ENCODE assay signal across 10 cellular contexts in genomic region chr16:1407749-1408148, GRCh38. TPM values are rescaled to one million over a fixed set of nuclear protein-coding genes. Genes with fewer than 3 reads are reported as not detected.
DNase-seq lines count a peak whose midpoint lies in the region; ATAC-seq and TF ChIP-seq lines count a peak whose summit lies in the region.
"Had no signal": no experiment of that assay in that cellular context is flagged by ENCODE, and none has a peak within 500 bp of the region (broad histone marks: within the 10 kb centered on the region; RNA-seq: fewer than 3 reads in every experiment).

No MANE protein-coding gene starts in this region.

- H4K8ac ChIP-seq in neuronal stem cell (ENCODE audit: low read depth, low read length), result no peak overlapping the region

- no CpG with 5 or more reads among the region's 10 CpGs for WGBS in neuronal stem cell (ENCODE audit: extremely low coverage in 2 of 2, insufficient read length in 2 of 2, insufficient replicate concordance in 1 of 2), 2 donors

- CTCF ChIA-PET in CD8-positive, alpha-beta memory T cell (lab: Charles Lee), result interaction anchor here (1.2 to 1.5 kb wide), 2 partner anchors 43 to 44 kb away, joined by 3 read pairs; no protein-coding TSS in a partner anchor

- H4K91ac ChIP-seq in neuronal stem cell (ENCODE audit: low read depth, low read length, poor library complexity), result peak overlapping the region; percentile 72

- H3K4me1 ChIP-seq in CD8-positive, alpha-beta memory T cell (ENCODE audit: insufficient read depth, low read length), result peaks cover 14% of the 10 kb centered on the region
- peaks cover 5% of the 10 kb centered on the region in 2 donors for H3K4me1 ChIP-seq in neuronal stem cell (ENCODE audit: control insufficient read depth in 2 of 2, insufficient read depth in 1 of 2, low read depth in 1 of 2, low read length in 2 of 2)

- no peaks in the 10 kb centered on the region for H3K9me3 ChIP-seq in CD8-positive, alpha-beta memory T cell (ENCODE audit: low read length)
- H3K9me3 ChIP-seq in neuronal stem cell (replicated peaks in 1 of 2; ENCODE audit: control insufficient read depth in 2 of 2, insufficient read depth in 1 of 2, low read depth in 1 of 2, low read length in 2 of 2), result peaks cover 0 to 2% of the 10 kb centered on the region in 2 donors

- peak overlapping the region; percentile 41 to 87 (median 71) for H3K4me3 Mint-ChIP-seq in CD8-positive, alpha-beta memory T cell

- H3K4me3 ChIP-seq in CD8-positive, alpha-beta memory T cell (ENCODE audit: low read length), result no peak overlapping the region
- H3K4me3 ChIP-seq in dorsolateral prefrontal cortex (peak overlapping the region in 58 of 59 donors; percentile 18 to 89 (median 68)), neuronal stem cell (ENCODE audit: low read length in 2 of 2) (peak overlapping the region; percentile 15 to 46)

- H2AFZ ChIP-seq in neuronal stem cell (ENCODE audit: low read length), result peak overlapping the region; percentile 31

- H3K4ac ChIP-seq in neuronal stem cell (ENCODE audit: low read length), result peak overlapping the region; percentile 53

- H3K27ac Mint-ChIP-seq in CD8-positive, alpha-beta memory T cell, result peak overlapping the region in 4 of 8 donors; percentile 14 to 90 (median 48)

- peak overlapping the region; percentile 89 for H3K18ac ChIP-seq in neuronal stem cell (ENCODE audit: low read length)

- H3K23ac ChIP-seq in neuronal stem cell (ENCODE audit: low read depth, low read length, poor library complexity), result no peak overlapping the region

- ATAC-seq in HG03442 (IDR thresholded peaks at IDR 0.05; ENCODE audit: unreplicated experiment), result peak; percentile 9
- ATAC-seq in GM21526 (IDR thresholded peaks at IDR 0.05; ENCODE audit: low FRiP score, unreplicated experiment), result no peak
- no peak for ATAC-seq in HG02610 (IDR thresholded peaks at IDR 0.05; ENCODE audit: unreplicated experiment)
- no peak for ATAC-seq in GM18520 (IDR thresholded peaks at IDR 0.05; ENCODE audit: unreplicated experiment)

- H2AK5ac ChIP-seq in neuronal stem cell (ENCODE audit: low read depth, low read length), result peak overlapping the region; percentile 92

- H3K9ac ChIP-seq in neuronal stem cell (ENCODE audit: low read depth, low read length, poor library complexity), result no peak overlapping the region

- no peak overlapping the region for H2BK5ac ChIP-seq in neuronal stem cell (ENCODE audit: low read length)

- H3K27ac ChIP-seq in CD8-positive, alpha-beta memory T cell (ENCODE audit: low read depth, low read length), result no peak overlapping the region
- peak overlapping the region in 50 of 59 donors; percentile 6 to 91 (median 73) for H3K27ac ChIP-seq in dorsolateral prefrontal cortex
- peak overlapping the region; percentile 79 for H3K27ac ChIP-seq in neuronal stem cell (replicated peaks; ENCODE audit: low read length)

- H3K4me2 ChIP-seq in neuronal stem cell (ENCODE audit: insufficient read depth, low read length, poor library complexity, severe bottlenecking), result peak overlapping the region; percentile 100

- H3K9me3 Mint-ChIP-seq in CD8-positive, alpha-beta memory T cell, result no peaks in the 10 kb centered on the region

- H3K27me3 ChIP-seq in CD8-positive, alpha-beta memory T cell (ENCODE audit: insufficient read depth, low read length, poor library complexity, severe bottlenecking), result no peaks in the 10 kb centered on the region
- H3K27me3 ChIP-seq in dorsolateral prefrontal cortex, result no peaks in the 10 kb centered on the region
- H3K27me3 ChIP-seq in neuronal stem cell (ENCODE audit: control insufficient read depth in 3 of 3, insufficient read depth in 3 of 3, low read depth in 1 of 3, low read length in 3 of 3), result no peaks in the 10 kb centered on the region

- peaks cover 0 to 55% (median 4%) of the 10 kb centered on the region in 3 donors for H3K36me3 Mint-ChIP-seq in CD8-positive, alpha-beta memory T cell

- H3K79me1 ChIP-seq in neuronal stem cell (ENCODE audit: low read depth, low read length), result peaks cover 23% of the 10 kb centered on the region

- H3K14ac ChIP-seq in neuronal stem cell (ENCODE audit: low read length), result no peak overlapping the region

- H2BK15ac ChIP-seq in neuronal stem cell (ENCODE audit: low read length), result peak overlapping the region; percentile 75

- peaks cover 7% of the 10 kb centered on the region for H3K36me3 ChIP-seq in CD8-positive, alpha-beta memory T cell (ENCODE audit: insufficient read depth, low read length)
- peaks cover 13 to 19% of the 10 kb centered on the region in 2 donors for H3K36me3 ChIP-seq in neuronal stem cell (replicated peaks in 1 of 2; ENCODE audit: control insufficient read depth in 2 of 2, insufficient read depth in 2 of 2, low read length in 2 of 2)

- H3K4me1 Mint-ChIP-seq in CD8-positive, alpha-beta memory T cell, result peaks cover 16 to 54% (median 23%) of the 10 kb centered on the region in 3 donors

- DNase-seq in CD8-positive, alpha-beta memory T cell, result no peak
- DNase-seq in dorsolateral prefrontal cortex (peak in 2 of 10 donors; percentile 44 to 49), neuronal stem cell (ENCODE audit: low spot score) (no peak), NCI-H146 (lab: John Stamatoyannopoulos, UW) (no peak)

- POLR2A ChIA-PET in CD8-positive, alpha-beta memory T cell (lab: Charles Lee), result interaction anchor here (0.5 to 1.4 kb wide), 7 partner anchors 13 to 557 kb away, joined by 3 to 4 read pairs (median 3); partner anchors contain the start of genes RPS2 and UQCC4

- H3K27me3 Mint-ChIP-seq in CD8-positive, alpha-beta memory T cell, result no peaks in the 10 kb centered on the region

- no peak for TF ChIP-seq CTCF in dorsolateral prefrontal cortex (IDR thresholded peaks at IDR 0.05 in 54 of 56, conservative IDR thresholded peaks at IDR 0.05 in 2 of 56; ENCODE audit: low read depth in 1 of 56, partially characterized antibody in 56 of 56)

- H2BK120ac ChIP-seq in neuronal stem cell (ENCODE audit: low read depth, low read length), result no peak overlapping the region

- intact Hi-C loops in dorsolateral prefrontal cortex (cut with DNase I), result loop anchor here (5.0 kb wide), 2 partner anchors 95 to 205 kb away; partner anchors contain the start of genes CRAMP1 (in 1 of the 2) and IFT140 (in 1 of the 2)

- peak overlapping the region; percentile 58 for H2BK12ac ChIP-seq in neuronal stem cell (ENCODE audit: low read length)

RNA-seq across cellular contexts. Expression of gene UNKL, which starts 6.8 kb away (rescaled TPM):
- total RNA-seq in CD8-positive, alpha-beta memory T cell, result 10 to 100 TPM; 32.9 to 38.0 TPM
- 8.1 TPM for polyA plus RNA-seq in CD8-positive, alpha-beta memory T cell
- 10 to 100 TPM; 25.4 to 69.9 (median 43.8) TPM for total RNA-seq in dorsolateral prefrontal cortex
- polyA plus RNA-seq in neuronal stem cell (2013, experiment 1 of 2), result 14.1 TPM
- 14.2 TPM for polyA plus RNA-seq in neuronal stem cell (2013, experiment 2 of 2)

RNA-seq across cellular contexts. Expression of gene UQCC4, which starts 12.8 kb away (rescaled TPM):
- 10 to 100 TPM; 27.0 to 27.2 TPM for total RNA-seq in CD8-positive, alpha-beta memory T cell
- 33.7 TPM for polyA plus RNA-seq in CD8-positive, alpha-beta memory T cell
- total RNA-seq in dorsolateral prefrontal cortex, result 10 to 100 TPM in 99 of 120 experiments, 1 to 10 TPM in 21; 6.3 to 19.7 (median 12.3) TPM
- polyA plus RNA-seq in neuronal stem cell (2013, experiment 1 of 2), result 15.5 TPM
- polyA plus RNA-seq in neuronal stem cell (2013, experiment 2 of 2), result 14.7 TPM

RNA-seq across cellular contexts. Expression of gene PERCC1, which starts 23.1 kb away (rescaled TPM):
- total RNA-seq in CD8-positive, alpha-beta memory T cell, result under 1 TPM; 0.33 to 0.48 TPM
- not detected for polyA plus RNA-seq in CD8-positive, alpha-beta memory T cell
- under 1 TPM in 2 of 120 experiments, not detected in 118; 0.58 to 0.76 TPM for total RNA-seq in dorsolateral prefrontal cortex
- polyA plus RNA-seq in neuronal stem cell (2013, experiment 1 of 2), result not detected
- not detected for polyA plus RNA-seq in neuronal stem cell (2013, experiment 2 of 2)
- total RNA-seq: HT1080, lung microvascular endothelial cell had no signal

RNA-seq across cellular contexts. Expression of gene CCDC154, which starts 36.6 kb away (rescaled TPM):
- 1 to 10 TPM; 2.3 to 2.8 TPM for total RNA-seq in CD8-positive, alpha-beta memory T cell
- polyA plus RNA-seq in CD8-positive, alpha-beta memory T cell, result not detected
- 10 to 100 TPM in 7 of 120 experiments, 1 to 10 TPM in 113; 1.0 to 15.2 (median 5.1) TPM for total RNA-seq in dorsolateral prefrontal cortex
- 0.86 TPM for polyA plus RNA-seq in neuronal stem cell (2013, experiment 1 of 2)
- 1.2 TPM for polyA plus RNA-seq in neuronal stem cell (2013, experiment 2 of 2)

RNA-seq across cellular contexts. Expression of gene GNPTG, which starts 56.0 kb away (rescaled TPM):
- 10 to 100 TPM; 32.3 to 34.4 TPM for total RNA-seq in CD8-positive, alpha-beta memory T cell
- 63.3 TPM for polyA plus RNA-seq in CD8-positive, alpha-beta memory T cell
- 100 to 1,000 TPM in 112 of 120 experiments, 10 to 100 TPM in 8; 85.9 to 151 (median 118) TPM for total RNA-seq in dorsolateral prefrontal cortex
- 14.7 TPM for polyA plus RNA-seq in neuronal stem cell (2013, experiment 1 of 2)
- 13.2 TPM for polyA plus RNA-seq in neuronal stem cell (2013, experiment 2 of 2)
